Comparison of ENCODE assay signal across 1 cellular context in genomic region chr16:89347807-89348206, GRCh38.
TF ChIP-seq lines count a peak whose summit lies in the region.

No MANE protein-coding gene starts in this region.

TF ChIP-seq in GM12878, 131 proteins besides CTCF, POLR2A, EP300 and RAD21 (continued from another document):
- no peak for TF ChIP-seq E2F8 (IDR thresholded peaks at IDR 0.05; ENCODE audit: low read depth, partially characterized antibody)
- no peak for TF ChIP-seq MEF2A (IDR thresholded peaks at IDR 0.05; ENCODE audit: insufficient read depth, low read depth, low read length)
- no peak for TF ChIP-seq SMC3 (IDR thresholded peaks at IDR 0.05; ENCODE audit: borderline replicate concordance, low read length)
- no peak for TF ChIP-seq CBX3 (IDR thresholded peaks at IDR 0.05; ENCODE audit: borderline replicate concordance, low read depth)
- TF ChIP-seq ATF2 (IDR thresholded peaks at IDR 0.05; ENCODE audit: low read length), result no peak
- TF ChIP-seq KDM1A (IDR thresholded peaks at IDR 0.05; ENCODE audit: borderline replicate concordance), result no peak
- TF ChIP-seq ZBTB33 (IDR thresholded peaks at IDR 0.05), result no peak
- TF ChIP-seq IRF4 (IDR thresholded peaks at IDR 0.05; ENCODE audit: low read depth, low read length), result no peak
- no peak for TF ChIP-seq CUX1 (IDR thresholded peaks at IDR 0.05; ENCODE audit: insufficient replicate concordance, low read depth, low read length)
- TF ChIP-seq DPF2 (IDR thresholded peaks at IDR 0.05), result no peak
